In genomic region chrX:42422961-42423360, GRCh38 we compare ENCODE assay signal across 26 cellular contexts.
"Had no signal": no experiment of that assay in that cellular context is flagged by ENCODE, and none has a peak within 500 bp of the region (broad histone marks: within the 10 kb centered on the region; RNA-seq: fewer than 3 reads in every experiment).

No MANE protein-coding gene starts in this region.

- DNase-seq: activated CD4-positive, alpha-beta T cell treated with anti-CD3 and anti-CD28 coated beads, Interleukin-2, amount 10 ng/mL, durations not matched to agents 24 days and 14 days; activated CD4-positive, alpha-beta T cell treated with anti-CD3 and anti-CD28 coated beads, Interleukin-2, amount 50 U/mL, for 4 hours; activated CD8-positive, alpha-beta T cell treated with anti-CD3 and anti-CD28 coated beads for 36 hours; activated effector memory CD4-positive, alpha-beta T cell treated with anti-CD3 and anti-CD28 coated beads, Interleukin-2, amount 50 U/mL, for 16 hours; activated naive CD4-positive, alpha-beta T cell; activated naive CD4-positive, alpha-beta T cell treated with anti-CD3 and anti-CD28 coated beads, Interleukin-2, amount 50 U/mL, for 16 hours; activated naive CD8-positive, alpha-beta T cell treated with anti-CD3 and anti-CD28 coated beads, Interleukin-2, amount 10 ng/mL, durations not matched to agents 7 days and 5 days; activated T-cell treated with anti-CD3 and anti-CD28 coated beads, Interleukin-2, amount 50 U/mL, for 1 hour; activated T-cell treated with anti-CD3 and anti-CD28 coated beads, Interleukin-2, amount 50 U/mL, for 72 hours; amygdala; Kasumi-1; KG1; NCI-H1048; NCI-H1105 treated with DMSO at 0.1 percent for 48 hours; NCI-H1436; NCI-H1694; NCI-H2029 treated with DMSO at 0.1 percent for 48 hours; NCI-H2107; NCI-H2171; NCI-H510A; NCI-H526; NCI-H748 treated with DMSO at 0.1 percent for 48 hours; NK-92 treated with Interleukin-12 subunit alpha and Interleukin-12 subunit beta, amount 100 ng/mL, for 24 hours; PC-9; Right ventricle myocardium superior had no signal

- ATAC-seq: activated CD8-positive, alpha-beta T cell treated with anti-CD3 and anti-CD28 coated beads for 36 hours; activated T-cell treated with anti-CD3 and anti-CD28 coated beads, Interleukin-2, amount 50 U/mL, for 72 hours; activated T-helper 17 cell treated with anti-CD3 and anti-CD28 coated beads, Interleukin-2, amount 50 U/mL, for 72 hours had no signal
